Comparison of ENCODE assay signal across 8 cellular contexts in the genomic region with DNA sequence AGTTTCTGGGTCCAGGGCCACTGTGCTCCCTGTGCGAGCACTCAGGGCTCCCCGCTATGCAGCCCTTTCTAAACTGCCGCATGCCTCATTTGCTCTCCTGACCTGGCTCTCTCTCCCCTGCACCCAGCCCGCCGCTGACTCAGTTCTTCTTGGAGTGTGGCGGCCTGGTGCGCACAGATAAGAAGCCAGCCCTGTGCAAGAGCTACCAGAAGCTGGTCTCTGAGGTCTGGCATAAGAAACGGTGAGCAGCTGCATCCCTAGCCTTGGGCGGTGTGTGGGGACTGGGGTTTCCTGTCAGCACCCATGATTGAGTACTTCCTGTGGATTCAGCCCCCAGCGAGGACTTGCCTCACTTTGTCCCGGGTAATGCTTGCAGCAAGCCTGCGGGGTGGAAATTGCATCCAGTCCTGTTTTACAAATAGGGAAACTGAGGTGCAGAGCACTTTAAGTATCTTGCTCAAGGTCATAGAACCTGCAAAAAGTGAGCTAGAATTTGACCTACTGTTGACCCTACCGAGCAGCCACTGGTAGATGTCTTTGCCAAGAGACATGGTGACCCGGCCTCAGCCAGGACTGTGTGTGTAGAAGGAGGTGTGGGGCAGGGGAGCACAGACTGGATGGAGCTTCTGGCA. TPM values are rescaled to one million over a fixed set of nuclear protein-coding genes. Genes with fewer than 3 reads are reported as not detected.
DNase-seq lines count a peak whose midpoint lies in the region; ATAC-seq lines count a peak whose summit lies in the region.

No MANE protein-coding gene starts in this region.

- H3K27ac ChIP-seq in CD8-positive, alpha-beta memory T cell (ENCODE audit: low read depth, low read length) = peak overlapping the region; percentile 68
- H3K27ac ChIP-seq in mesenchymal stem cell (ENCODE audit: low read length, poor library complexity, severe bottlenecking) = peak overlapping the region; percentile 55

- POLR2A ChIA-PET in CD8-positive, alpha-beta memory T cell (lab: Charles Lee) = interaction anchor here (0.6 to 1.7 kb wide), 5 partner anchors 22 to 208 kb away, joined by 4 to 9 read pairs (median 4); no protein-coding TSS in a partner anchor

- peak overlapping the region; percentile 88 to 98 (median 93) for H3K27ac Mint-ChIP-seq in CD8-positive, alpha-beta memory T cell

- H3K23ac ChIP-seq in mesenchymal stem cell (ENCODE audit: low read length in 2 of 2) = no peak overlapping the region

- no peak overlapping the region for H2BK15ac ChIP-seq in mesenchymal stem cell (ENCODE audit: low read depth, poor library complexity, severe bottlenecking)

- peak overlapping the region; percentile 41 to 84 (median 73) for H3K4me3 Mint-ChIP-seq in CD8-positive, alpha-beta memory T cell

- no peak overlapping the region for H3K4me2 ChIP-seq in mesenchymal stem cell (ENCODE audit: low read length, poor library complexity, severe bottlenecking)

- no peaks in the 10 kb centered on the region for H3K79me1 ChIP-seq in mesenchymal stem cell (replicated peaks; ENCODE audit: low read length, poor library complexity, severe bottlenecking)

- H3K27me3 Mint-ChIP-seq in CD8-positive, alpha-beta memory T cell = no peaks in the 10 kb centered on the region

- H3K14ac ChIP-seq in mesenchymal stem cell (ENCODE audit: low read length in 2 of 2) = no peak overlapping the region

- H3K9me3 ChIP-seq in CD8-positive, alpha-beta memory T cell (ENCODE audit: low read length) = no peaks in the 10 kb centered on the region
- H3K9me3 ChIP-seq in mesenchymal stem cell (ENCODE audit: control insufficient read depth, low read length) = no peaks in the 10 kb centered on the region

- peak overlapping the region in 1 of 2 experiments; percentile 7 for H2BK12ac ChIP-seq in mesenchymal stem cell (ENCODE audit: low read length in 2 of 2)

- WGBS in mesenchymal stem cell = 12% methylated on average over 14 of the region's 14 CpGs

- no peak overlapping the region for H3K9ac ChIP-seq in mesenchymal stem cell (ENCODE audit: low read length)

- H3K4me1 ChIP-seq in CD8-positive, alpha-beta memory T cell (ENCODE audit: insufficient read depth, low read length) = peaks cover 80% of the 10 kb centered on the region
- peaks cover 20% of the 10 kb centered on the region for H3K4me1 ChIP-seq in mesenchymal stem cell (ENCODE audit: control insufficient read depth, insufficient read depth, low read depth, low read length)

- peak overlapping the region; percentile 30 for H3K4me3 ChIP-seq in CD8-positive, alpha-beta memory T cell (ENCODE audit: low read length)
- H3K4me3 ChIP-seq in mesenchymal stem cell (ENCODE audit: insufficient read depth in 1 of 2, low read depth in 1 of 2, low read length in 2 of 2) = no peak overlapping the region

- peak overlapping the region; percentile 3 for H2AK5ac ChIP-seq in mesenchymal stem cell (ENCODE audit: low read length, severe bottlenecking)

- no peaks in the 10 kb centered on the region for H3K9me3 Mint-ChIP-seq in CD8-positive, alpha-beta memory T cell

- no peak overlapping the region for H4K91ac ChIP-seq in mesenchymal stem cell (ENCODE audit: low read length)

- H3K36me3 Mint-ChIP-seq in CD8-positive, alpha-beta memory T cell = peaks cover 7 to 59% (median 20%) of the 10 kb centered on the region in 3 donors

- peaks cover 31% of the 10 kb centered on the region for H3K36me3 ChIP-seq in CD8-positive, alpha-beta memory T cell (ENCODE audit: insufficient read depth, low read length)
- peaks cover 52 to 62% of the 10 kb centered on the region in 2 experiments for H3K36me3 ChIP-seq in mesenchymal stem cell (ENCODE audit: control insufficient read depth in 1 of 2, insufficient read depth in 2 of 2, low read depth in 1 of 2, low read length in 2 of 2)

- peaks cover 51 to 82% (median 57%) of the 10 kb centered on the region in 3 donors for H3K4me1 Mint-ChIP-seq in CD8-positive, alpha-beta memory T cell

- CTCF ChIA-PET in CD8-positive, alpha-beta memory T cell (lab: Charles Lee) = interaction anchor here (0.6 to 1.4 kb wide), 3 partner anchors 15 to 27 kb away, joined by 3 to 6 read pairs (median 4); no protein-coding TSS in a partner anchor

- peak; percentile 58 to 86 (median 71) for DNase-seq in CD8-positive, alpha-beta memory T cell
- DNase-seq in OCI-M1 (lab: John Stamatoyannopoulos, UW) (peak; percentile 97), activated T-helper 1 cell treated with Interleukin-2 at 50 U/mL for 16 hours (ENCODE audit: low read depth) (peak; percentile 58), mesenchymal stem cell (peak; percentile 90), SW 1271 (lab: John Stamatoyannopoulos, UW) (no peak)

- H2AFZ ChIP-seq in mesenchymal stem cell (ENCODE audit: low read depth, low read length) = no peak overlapping the region

- no peaks in the 10 kb centered on the region for H3K27me3 ChIP-seq in CD8-positive, alpha-beta memory T cell (ENCODE audit: insufficient read depth, low read length, poor library complexity, severe bottlenecking)
- H3K27me3 ChIP-seq in mesenchymal stem cell (ENCODE audit: control insufficient read depth in 1 of 2, insufficient read depth in 1 of 2, low read length in 2 of 2) = no peaks in the 10 kb centered on the region

- ATAC-seq in esophagus mucosa = no peak
- ATAC-seq in GM21526 (IDR thresholded peaks at IDR 0.05; ENCODE audit: low FRiP score, unreplicated experiment) = no peak
- ATAC-seq in HG02623 (IDR thresholded peaks at IDR 0.05; ENCODE audit: unreplicated experiment) = no peak

- peak overlapping the region; percentile 43 for H2BK120ac ChIP-seq in mesenchymal stem cell (ENCODE audit: low read depth, low read length)

- no peak overlapping the region for H3K4ac ChIP-seq in mesenchymal stem cell (ENCODE audit: low read depth in 1 of 2, low read length in 2 of 2)

- no peak overlapping the region for H4K8ac ChIP-seq in mesenchymal stem cell (ENCODE audit: low read length)

- H2BK5ac ChIP-seq in mesenchymal stem cell (ENCODE audit: low read depth, low read length, poor library complexity, severe bottlenecking) = no peak overlapping the region

- peak overlapping the region in 1 of 2 experiments; percentile 13 for H3K18ac ChIP-seq in mesenchymal stem cell (ENCODE audit: low read depth in 1 of 2, low read length in 2 of 2)

RNA-seq across cellular contexts. Expression of a gene that starts 27.9 kb away (rescaled TPM):
- 10 to 100 TPM; 50.2 to 50.8 TPM for total RNA-seq in CD8-positive, alpha-beta memory T cell
- polyA plus RNA-seq in CD8-positive, alpha-beta memory T cell = 50.3 TPM
- 7.6 TPM for polyA plus RNA-seq in mesenchymal stem cell (2013, experiment 1 of 2)
- polyA plus RNA-seq in mesenchymal stem cell (2013, experiment 2 of 2) = 7.5 TPM
- total RNA-seq in esophagus mucosa = 12.8 TPM

RNA-seq across cellular contexts. Expression of a gene that starts 28.1 kb away (rescaled TPM):
- total RNA-seq in CD8-positive, alpha-beta memory T cell = 10 to 100 TPM; 71.4 to 76.4 TPM
- polyA plus RNA-seq in CD8-positive, alpha-beta memory T cell = 249 TPM
- polyA plus RNA-seq in mesenchymal stem cell (2013, experiment 1 of 2) = 36.7 TPM
- 38.1 TPM for polyA plus RNA-seq in mesenchymal stem cell (2013, experiment 2 of 2)
- total RNA-seq in esophagus mucosa = 25.1 TPM

RNA-seq across cellular contexts. Expression of a gene that starts 39.2 kb away (rescaled TPM):
- total RNA-seq in CD8-positive, alpha-beta memory T cell = 10 to 100 TPM; 53.8 to 53.9 TPM
- polyA plus RNA-seq in CD8-positive, alpha-beta memory T cell = 73.8 TPM
- 62.4 TPM for polyA plus RNA-seq in mesenchymal stem cell (2013, experiment 1 of 2)
- 62.2 TPM for polyA plus RNA-seq in mesenchymal stem cell (2013, experiment 2 of 2)
- total RNA-seq in esophagus mucosa = 15.5 TPM

Comparison
In these comparisons a context has a peak if more than half of its experiments do, and no peak if none do; other contexts are left out.
1. DNase-seq: peak in CD8-positive, alpha-beta memory T cell (5 of 5), OCI-M1 (single experiment), activated T-helper 1 cell treated with Interleukin-2 at 50 U/mL for 16 hours (single experiment) and mesenchymal stem cell (single experiment); none in SW 1271 (0 of 2).